ENCODE assay signal across 18 cellular contexts in the genomic region with DNA sequence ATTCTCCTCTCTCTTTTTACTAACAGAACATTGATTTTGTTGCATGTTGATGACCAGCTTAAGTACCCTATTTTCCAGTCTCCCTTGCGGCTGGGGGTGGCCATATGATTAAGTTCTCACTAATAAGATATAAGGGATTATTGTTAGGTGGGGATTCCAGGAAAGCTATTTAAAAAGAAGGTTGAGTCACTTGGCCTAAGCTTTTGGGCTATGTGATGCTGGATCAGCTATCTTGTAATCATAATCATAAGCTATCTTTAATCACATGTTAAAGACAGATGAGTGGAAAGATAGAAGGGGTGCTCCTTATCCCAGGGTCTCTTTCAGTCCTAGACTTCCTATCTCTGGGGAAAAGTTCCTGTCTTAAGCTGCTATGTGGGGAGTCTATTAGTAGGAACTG. TPM values are rescaled to one million over a fixed set of nuclear protein-coding genes. Genes with fewer than 3 reads are reported as not detected.
DNase-seq lines count a peak whose midpoint lies in the region; FAIRE-seq and TF ChIP-seq lines count a peak whose summit lies in the region.
"Had no signal": no experiment of that assay in that cellular context is flagged by ENCODE, and none has a peak within 500 bp of the region (broad histone marks: within the 10 kb centered on the region; RNA-seq: fewer than 3 reads in every experiment).

No MANE protein-coding gene starts in this region.

- 76% methylated on average over 1 of the region's 1 CpG for WGBS in suprapubic skin

- intact Hi-C loops in kidney (cut with DNase I) = no loop called here

- FAIRE-seq in GM18507 (lab: Jason Lieb, UNC) (peak; percentile 24), kidney (lab: Jason Lieb, UNC) (no peak)

- H3K9ac ChIP-seq in kidney (ENCODE audit: low read length in 2 of 2) = no peak overlapping the region

- H3K9me3 ChIP-seq in kidney (ENCODE audit: control insufficient read depth in 1 of 2, low read length in 2 of 2) = no peaks in the 10 kb centered on the region
- no peaks in the 10 kb centered on the region for H3K9me3 ChIP-seq in suprapubic skin
- H3K9me3 ChIP-seq: Caco-2 had no signal

- no peak for TF ChIP-seq POLR2A in suprapubic skin (IDR thresholded peaks at IDR 0.05)

- no peak for TF ChIP-seq CTCF in kidney (IDR thresholded peaks at IDR 0.05; ENCODE audit: borderline replicate concordance, extremely low read depth, insufficient read depth)
- TF ChIP-seq CTCF in suprapubic skin (IDR thresholded peaks at IDR 0.05) = no peak

- no peak for TF ChIP-seq EP300 in suprapubic skin (IDR thresholded peaks at IDR 0.05)

- H3K36me3 ChIP-seq in kidney (ENCODE audit: control insufficient read depth in 1 of 2, insufficient read depth in 2 of 2, low read length in 2 of 2) = peaks cover 0 to 6% of the 10 kb centered on the region in 2 donors
- H3K36me3 ChIP-seq in suprapubic skin = no peaks in the 10 kb centered on the region

- H3K27ac ChIP-seq in kidney (ENCODE audit: low read depth in 2 of 2, low read length in 2 of 2) (peak overlapping the region; percentile 71 to 85), suprapubic skin (peak overlapping the region; percentile 0)

- H3K4me3 ChIP-seq in kidney (ENCODE audit: low read length in 2 of 2) = no peak overlapping the region
- H3K4me3 ChIP-seq in suprapubic skin = no peak overlapping the region

- H3K4me1 ChIP-seq in kidney (ENCODE audit: control insufficient read depth in 1 of 2, insufficient read depth in 1 of 2, low read depth in 1 of 2, low read length in 2 of 2) (peaks cover 14 to 36% of the 10 kb centered on the region in 2 donors), suprapubic skin (peaks cover 12% of the 10 kb centered on the region)

- DNase-seq in GM18507 (ENCODE audit: extremely low spot score, insufficient read length, low read depth) = no peak
- peak; percentile 95 for DNase-seq in NCI-H82 treated with DMSO at 0.1 percent for 48 hours (lab: John Stamatoyannopoulos, UW; ENCODE audit: unreplicated experiment)
- no peak for DNase-seq in kidney
- no peak for DNase-seq in suprapubic skin (ENCODE audit: low spot score in 2 of 2)
- no peak for DNase-seq in HuH-7.5 (ENCODE audit: low spot score)
- no peak for DNase-seq in SKM-1 treated with dmso at 0.1 percent for 144 hours (lab: John Stamatoyannopoulos, UW; ENCODE audit: unreplicated experiment)
- no peak for DNase-seq in SIG-M5 (lab: John Stamatoyannopoulos, UW)
- DNase-seq: ACHN, Caco-2, DMS53, H7, IMR-90, Karpas-422, NCI-H1105, NCI-H1694, NCI-H2227 treated with DMSO at 0.1 percent for 48 hours, NCI-H526, SHP77 treated with DMSO at 0.1 percent for 48 hours had no signal

- H3K27me3 ChIP-seq in suprapubic skin = no peaks in the 10 kb centered on the region

RNA-seq across cellular contexts. Expression of gene CGNL1, which starts 59.9 kb away (rescaled TPM):
- 81.5 TPM for total RNA-seq in kidney
- 62.0 TPM for polyA plus RNA-seq in kidney (ENCODE audit: insufficient read depth, low read depth, low replicate concordance)
- 10 to 100 TPM in 3 of 4 donors, 1 to 10 TPM in 1; 7.1 to 27.0 (median 14.2) TPM for total RNA-seq in suprapubic skin
